Comparison of ENCODE assay signal across 8 cellular contexts in genomic region chr10:110495731-110496552, GRCh38. TPM values are rescaled to one million over a fixed set of nuclear protein-coding genes. Genes with fewer than 3 reads are reported as not detected.
DNase-seq lines count a peak whose midpoint lies in the region; ATAC-seq and TF ChIP-seq lines count a peak whose summit lies in the region.

No MANE protein-coding gene starts in this region.

- TF ChIP-seq CTCF in epithelial cell of esophagus (IDR thresholded peaks at IDR 0.05; ENCODE audit: insufficient read depth, low read depth, low read length, missing control alignments) (no peak), transverse colon (IDR thresholded peaks at IDR 0.05) (no peak)

- H3K27me3 Mint-ChIP-seq in natural killer cell treated with Interleukin-12 subunit alpha and Interleukin-12 subunit beta and Interleukin-15 and Interleukin-18, amount 100 ng/mL, for 72 hours = no peaks in the 10 kb centered on the region

- TF ChIP-seq EP300 in transverse colon (IDR thresholded peaks at IDR 0.05; ENCODE audit: low read depth) = no peak

- ATAC-seq in natural killer cell treated with Interleukin-12 subunit alpha and Interleukin-12 subunit beta and Interleukin-15 and Interleukin-18, amount 100 ng/mL, for 72 hours = peak in 1 of 2 donors; percentile 3
- ATAC-seq in GM19328 (IDR thresholded peaks at IDR 0.05; ENCODE audit: unreplicated experiment) = no peak

- peak; percentile 81 for DNase-seq in AG20443 (ENCODE audit: low spot score)
- peak; percentile 73 for DNase-seq in LoVo (ENCODE audit: low spot score)
- peak; percentile 71 for DNase-seq in activated CD8-positive, alpha-beta memory T cell treated with anti-CD3 and anti-CD28 coated beads, Interleukin-2, amount 50 U/mL, for 48 hours
- DNase-seq in epithelial cell of esophagus (ENCODE audit: low read depth) = peak; percentile 83
- no peak for DNase-seq in natural killer cell treated with Interleukin-12 subunit alpha and Interleukin-12 subunit beta and Interleukin-15 and Interleukin-18, amount 100 ng/mL, for 72 hours (ENCODE audit: low spot score)
- peak; percentile 46 for DNase-seq in transverse colon
- no peak for DNase-seq in SKM-1 (lab: John Stamatoyannopoulos, UW; ENCODE audit: unreplicated experiment)

- H3K4me1 Mint-ChIP-seq in natural killer cell treated with Interleukin-12 subunit alpha and Interleukin-12 subunit beta and Interleukin-15 and Interleukin-18, amount 100 ng/mL, for 72 hours (ENCODE audit: low read depth in 2 of 2) = peaks cover 42 to 63% of the 10 kb centered on the region in 2 donors

- peak overlapping the region; percentile 96 to 99 for H3K27ac Mint-ChIP-seq in natural killer cell treated with Interleukin-12 subunit alpha and Interleukin-12 subunit beta and Interleukin-15 and Interleukin-18, amount 100 ng/mL, for 72 hours

- no peaks in the 10 kb centered on the region for H3K36me3 ChIP-seq in transverse colon

- peaks cover 41% of the 10 kb centered on the region for H3K27me3 ChIP-seq in transverse colon

- peak overlapping the region; percentile 88 to 94 (median 91) for H3K27ac ChIP-seq in transverse colon

- no peak for TF ChIP-seq POLR2A in transverse colon (IDR thresholded peaks at IDR 0.05)

- H3K9me3 ChIP-seq in transverse colon = no peaks in the 10 kb centered on the region

- WGBS in transverse colon (ENCODE audit: low coverage in 1 of 2), 2 donors = 7 to 46% methylated on average over 10 to 25 of the region's 25 CpGs

- H3K36me3 Mint-ChIP-seq in natural killer cell treated with Interleukin-12 subunit alpha and Interleukin-12 subunit beta and Interleukin-15 and Interleukin-18, amount 100 ng/mL, for 72 hours = peaks cover 31% of the 10 kb centered on the region

- intact Hi-C loops in transverse colon (cut with DNase I; ENCODE audit: low total_unique reads) = loop anchor here (10.0 kb wide), 1 partner anchor 281 kb away; no protein-coding TSS in a partner anchor

- H3K4me1 ChIP-seq in transverse colon = peaks cover 12 to 39% (median 34%) of the 10 kb centered on the region in 4 donors

- H3K4me3 ChIP-seq in epithelial cell of esophagus (ENCODE audit: low read length) = peak overlapping the region; percentile 77
- H3K4me3 ChIP-seq in transverse colon = peak overlapping the region in 2 of 4 donors; percentile 58 to 64

- in situ Hi-C loops in transverse colon (cut with MboI; ENCODE audit: low pct_ligation_motif_present in 1 of 4, low pct_unique_long_range_greater_than_20kb in 1 of 4, low sequenced_read_pairs in 3 of 4) = no loop called here

- no peaks in the 10 kb centered on the region for H3K9me3 Mint-ChIP-seq in natural killer cell treated with Interleukin-12 subunit alpha and Interleukin-12 subunit beta and Interleukin-15 and Interleukin-18, amount 100 ng/mL, for 72 hours

- H3K4me3 Mint-ChIP-seq in natural killer cell treated with Interleukin-12 subunit alpha and Interleukin-12 subunit beta and Interleukin-15 and Interleukin-18, amount 100 ng/mL, for 72 hours = peak overlapping the region; percentile 98

RNA-seq across cellular contexts. Expression of gene DUSP5, which starts 1.8 kb away (rescaled TPM):
- 100 to 1,000 TPM; 159 to 311 TPM for total RNA-seq in natural killer cell treated with Interleukin-12 subunit alpha and Interleukin-12 subunit beta and Interleukin-15 and Interleukin-18, amount 100 ng/mL, for 72 hours
- total RNA-seq in transverse colon = 10 to 100 TPM in 1 of 4 donors, 1 to 10 TPM in 3; 6.2 to 16.0 (median 6.6) TPM

Comparison
In these comparisons a context has a peak if more than half of its experiments do, and no peak if none do; other contexts are left out.
1. DNase-seq: peak in AG20443 (single experiment), LoVo (single experiment), activated CD8-positive, alpha-beta memory T cell treated with anti-CD3 and anti-CD28 coated beads, Interleukin-2, amount 50 U/mL, for 48 hours (single experiment), epithelial cell of esophagus (single experiment) and transverse colon (single experiment); none in natural killer cell treated with Interleukin-12 subunit alpha and Interleukin-12 subunit beta and Interleukin-15 and Interleukin-18, amount 100 ng/mL, for 72 hours (single experiment) and SKM-1 (single experiment).
2. RNA of gene DUSP5, which starts 1.8 kb away (total RNA-seq): 159 to 311 TPM in natural killer cell treated with Interleukin-12 subunit alpha and Interleukin-12 subunit beta and Interleukin-15 and Interleukin-18, amount 100 ng/mL, for 72 hours; 6.2 to 16.0 TPM in transverse colon; every median in the first group is over 4 times any median in the second.